2 cellular contexts compared by ENCODE assay signal in genomic region chr9:128917151-128917849, GRCh38.
TF ChIP-seq lines count a peak whose summit lies in the region.

No MANE protein-coding gene starts in this region.

TF ChIP-seq in GM12878, 131 proteins besides CTCF, POLR2A, EP300 and RAD21:
- no peak for TF ChIP-seq ZNF24 (IDR thresholded peaks at IDR 0.05)
- no peak for TF ChIP-seq GATAD2B (conservative IDR thresholded peaks at IDR 0.05; ENCODE audit: low read depth)
- TF ChIP-seq ZBTB4 (CRISPR knock-in tag; IDR thresholded peaks at IDR 0.05), result no peak
- TF ChIP-seq EGR1 (IDR thresholded peaks at IDR 0.05; ENCODE audit: borderline replicate concordance in 1 of 2, low read depth in 2 of 2, low read length in 2 of 2), result no peak
- TF ChIP-seq KDM1A (IDR thresholded peaks at IDR 0.05; ENCODE audit: borderline replicate concordance), result no peak
- no peak for TF ChIP-seq CREM (IDR thresholded peaks at IDR 0.05; ENCODE audit: low read depth)
- no peak for TF ChIP-seq HCFC1 (IDR thresholded peaks at IDR 0.05; ENCODE audit: low read length)
- TF ChIP-seq FOXM1 (IDR thresholded peaks at IDR 0.05; ENCODE audit: low read depth, low read length), result no peak
- TF ChIP-seq ATF2 (IDR thresholded peaks at IDR 0.05; ENCODE audit: low read length), result no peak
- TF ChIP-seq CHD4 (IDR thresholded peaks at IDR 0.05), result no peak
- no peak for TF ChIP-seq BRCA1 (IDR thresholded peaks at IDR 0.05; ENCODE audit: low read depth, low read length)
- no peak for TF ChIP-seq PML (IDR thresholded peaks at IDR 0.05; ENCODE audit: low read length)
- no peak for TF ChIP-seq NRF1 (conservative IDR thresholded peaks at IDR 0.05; ENCODE audit: low read depth, low read length)
- TF ChIP-seq BCL3 (IDR thresholded peaks at IDR 0.05; ENCODE audit: borderline replicate concordance, insufficient read depth, low read depth, low read length, poor library complexity, severe bottlenecking), result no peak
- no peak for TF ChIP-seq SREBF1 (IDR thresholded peaks at IDR 0.05; ENCODE audit: low read length)
- TF ChIP-seq MTA2 (IDR thresholded peaks at IDR 0.05; ENCODE audit: low read depth), result no peak
- no peak for TF ChIP-seq MXI1 (IDR thresholded peaks at IDR 0.05; ENCODE audit: low read depth, low read length)
- no peak for TF ChIP-seq E2F4 (IDR thresholded peaks at IDR 0.05; ENCODE audit: low read depth, low read length)
- no peak for TF ChIP-seq ZNF384 (IDR thresholded peaks at IDR 0.05; ENCODE audit: borderline replicate concordance, low read depth, low read length)
- no peak for TF ChIP-seq NR2C2 (IDR thresholded peaks at IDR 0.05; ENCODE audit: borderline replicate concordance, control insufficient read depth, insufficient read length, low read depth)

TF ChIP-seq in GM12891, 5 proteins besides CTCF, POLR2A, EP300 and RAD21:
- TF ChIP-seq POLR2AphosphoS5 (IDR thresholded peaks at IDR 0.05; ENCODE audit: low read depth, low read length) (no peak), POU2F2 (IDR thresholded peaks at IDR 0.05; ENCODE audit: low read depth, low read length) (no peak), PAX5 (IDR thresholded peaks at IDR 0.05; ENCODE audit: insufficient read depth, low read length, severe bottlenecking) (no peak), SPI1 (IDR thresholded peaks at IDR 0.05; ENCODE audit: low read depth, low read length) (no peak), TAF1 (IDR thresholded peaks at IDR 0.05; ENCODE audit: low read depth, low read length) (no peak)
